In genomic region chr12:42588981-42589464, GRCh38 we compare ENCODE assay signal across 8 cellular contexts. TPM values are rescaled to one million over a fixed set of nuclear protein-coding genes. Genes with fewer than 3 reads are reported as not detected.
DNase-seq lines count a peak whose midpoint lies in the region; ATAC-seq and TF ChIP-seq lines count a peak whose summit lies in the region.

No MANE protein-coding gene starts in this region.

- H3K4me1 ChIP-seq in heart right ventricle, result peaks cover 2 to 58% (median 46%) of the 10 kb centered on the region in 9 donors

- no peaks in the 10 kb centered on the region for H3K36me3 ChIP-seq in heart right ventricle

- no peaks in the 10 kb centered on the region for H3K9me3 ChIP-seq in heart right ventricle

- peak; percentile 24 for DNase-seq in GM03348 (ENCODE audit: low spot score)
- DNase-seq in Kasumi-1 (lab: John Stamatoyannopoulos, UW), result peak; percentile 28 to 40
- peak; percentile 57 for DNase-seq in activated CD8-positive, alpha-beta memory T cell treated with anti-CD3 and anti-CD28 coated beads, Interleukin-2, amount 50 U/mL, for 48 hours
- DNase-seq in heart right ventricle, result peak; percentile 55 to 62
- peak in 9 of 10 donors; percentile 28 to 90 (median 55) for DNase-seq in posterior cingulate gyrus
- DNase-seq in activated gamma-delta T cell (lab: John Stamatoyannopoulos, UW), result no peak
- no peak for DNase-seq in DMS114 treated with DMSO at 0.1 percent for 48 hours (lab: John Stamatoyannopoulos, UW; ENCODE audit: unreplicated experiment)

- intact Hi-C loops in heart right ventricle (cut with DNase I), result loop anchor here in 9 of 10 donors (2.0 to 10.0 kb wide), 10 partner anchors 146 to 750 kb away; partner anchors contain the start of gene GXYLT1 (in 1 of the 9)
- intact Hi-C loops in posterior cingulate gyrus (cut with DNase I), result no loop called here

- ATAC-seq in GM21576 (IDR thresholded peaks at IDR 0.05; ENCODE audit: unreplicated experiment) (peak; percentile 18), heart right ventricle (peak; percentile 61 to 85 (median 76))

- H3K27ac ChIP-seq in heart right ventricle, result peak overlapping the region; percentile 68 to 94 (median 83)

- peak; percentile 27 to 74 (median 57) for TF ChIP-seq CTCF in heart right ventricle (IDR thresholded peaks at IDR 0.05)

- H3K4me3 ChIP-seq in heart right ventricle, result peak overlapping the region; percentile 68 to 99 (median 96)

- H3K27me3 ChIP-seq in heart right ventricle, result peaks cover 0 to 49% (median 0%) of the 10 kb centered on the region in 7 donors

- 1% methylated on average over 38 of the region's 38 CpGs for WGBS in heart right ventricle, 2 donors

RNA-seq across cellular contexts. Expression of gene PRICKLE1, which starts 0.5 kb away (rescaled TPM):
- total RNA-seq in heart right ventricle, result 10 to 100 TPM; 12.9 to 36.9 (median 18.4) TPM
- polyA plus RNA-seq in heart right ventricle, result 1 to 10 TPM; 2.9 to 3.7 TPM

Comparison
In these comparisons a context has a peak if more than half of its experiments do, and no peak if none do; other contexts are left out.
1. DNase-seq: peak in GM03348 (single experiment), Kasumi-1 (2 of 2), activated CD8-positive, alpha-beta memory T cell treated with anti-CD3 and anti-CD28 coated beads, Interleukin-2, amount 50 U/mL, for 48 hours (single experiment), heart right ventricle (2 of 2) and posterior cingulate gyrus (9 of 10); none in activated gamma-delta T cell (single experiment) and DMS114 treated with DMSO at 0.1 percent for 48 hours (single experiment).